ENCODE assay signal across 1 cellular context in genomic region chr22:42996646-42997365, GRCh38.
TF ChIP-seq lines count a peak whose summit lies in the region.

No MANE protein-coding gene starts in this region.

TF ChIP-seq in GM23338, 12 proteins besides CTCF, POLR2A, EP300 and RAD21:
- no peak for TF ChIP-seq ZNF462 (CRISPR knock-in tag; IDR thresholded peaks at IDR 0.05)
- no peak for TF ChIP-seq STAT1 (IDR thresholded peaks at IDR 0.05; ENCODE audit: unreplicated experiment)
- TF ChIP-seq EZH2 (IDR thresholded peaks at IDR 0.05; ENCODE audit: low read depth, unreplicated experiment): no peak
- no peak for TF ChIP-seq ETS1 (IDR thresholded peaks at IDR 0.05)
- no peak for TF ChIP-seq NANOG (IDR thresholded peaks at IDR 0.05; ENCODE audit: borderline replicate concordance)
- no peak for TF ChIP-seq JUNB (IDR thresholded peaks at IDR 0.05; ENCODE audit: unreplicated experiment)
- no peak for TF ChIP-seq EZH2phosphoT487 (IDR thresholded peaks at IDR 0.05; ENCODE audit: unreplicated experiment)
- no peak for TF ChIP-seq ZNF114 (CRISPR knock-in tag; IDR thresholded peaks at IDR 0.05)
- TF ChIP-seq POLR2AphosphoS5 (IDR thresholded peaks at IDR 0.05; ENCODE audit: low read depth): no peak
- TF ChIP-seq ZNF331 (CRISPR knock-in tag; IDR thresholded peaks at IDR 0.05; ENCODE audit: low read depth): no peak
- no peak for TF ChIP-seq CREB1 (CRISPR knock-in tag; IDR thresholded peaks at IDR 0.05; ENCODE audit: low read depth)
- TF ChIP-seq REST (IDR thresholded peaks at IDR 0.05; ENCODE audit: unreplicated experiment): no peak
